Comparison of ENCODE assay signal across 18 cellular contexts in the genomic region with DNA sequence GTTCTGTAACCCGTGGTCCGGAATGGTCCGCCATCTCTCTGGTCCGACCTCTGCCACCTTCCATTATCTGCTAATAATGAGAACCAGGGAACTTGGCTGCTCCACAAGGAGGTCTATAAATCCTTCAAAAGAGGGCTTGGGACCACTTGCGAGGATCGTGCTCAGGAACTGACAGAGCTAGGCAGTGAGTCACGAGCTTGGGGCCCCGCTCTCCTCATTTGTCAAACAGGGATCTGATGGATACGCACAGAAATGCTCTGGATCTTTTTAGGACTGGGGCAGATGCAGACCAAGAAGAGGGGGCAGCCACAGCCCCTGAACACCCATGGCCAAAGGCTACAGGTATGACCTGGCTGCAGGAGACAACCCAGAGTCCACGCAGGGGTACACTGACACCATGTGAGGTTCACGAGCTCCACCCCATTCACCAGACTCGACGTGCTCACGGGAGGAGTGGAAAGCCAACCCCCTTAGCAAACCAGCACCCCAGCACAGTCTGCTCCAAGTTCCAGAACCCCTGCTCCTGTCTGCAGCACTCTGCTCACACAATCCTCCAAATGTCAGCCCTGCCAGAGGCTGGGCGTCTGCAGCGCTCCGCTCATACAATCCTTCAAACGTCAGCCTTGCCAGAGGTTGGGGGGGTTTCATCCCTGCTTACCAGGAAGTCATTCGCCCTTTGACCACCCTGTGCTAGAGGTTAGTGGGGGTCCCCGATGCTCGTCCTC. TPM values are rescaled to one million over a fixed set of nuclear protein-coding genes. Genes with fewer than 3 reads are reported as not detected.
DNase-seq lines count a peak whose midpoint lies in the region; ATAC-seq, FAIRE-seq and TF ChIP-seq lines count a peak whose summit lies in the region.
"Had no signal": no experiment of that assay in that cellular context is flagged by ENCODE, and none has a peak within 500 bp of the region (broad histone marks: within the 10 kb centered on the region; RNA-seq: fewer than 3 reads in every experiment).

No MANE protein-coding gene starts in this region.

- peaks cover 0 to 2% of the 10 kb centered on the region in 2 experiments; a peak in 1 of 5 replicates for H3K4me1 ChIP-seq in K562 (replicated peaks in 1 of 2; ENCODE audit: control insufficient read depth in 2 of 2, insufficient read depth in 2 of 2, low read length in 2 of 2)
- no peaks in the 10 kb centered on the region for H3K4me1 ChIP-seq in mucosa of descending colon (ENCODE audit: low read depth)
- H3K4me1 ChIP-seq in prostate gland (replicated peaks): no peaks in the 10 kb centered on the region
- H3K4me1 ChIP-seq: BE2C, SJCRH30 had no signal

- WGBS in K562 (ENCODE audit: insufficient coverage, low coverage, missing lambda C conversion rate): 90% methylated on average over 20 of the region's 21 CpGs
- 83% methylated on average over 21 of the region's 21 CpGs for WGBS in prostate gland

- TF ChIP-seq POLR2A in K562 (conservative IDR thresholded peaks at IDR 0.05): no peak
- no peak for TF ChIP-seq POLR2A in prostate gland (IDR thresholded peaks at IDR 0.05)

- H3K9me1 ChIP-seq in K562 (ENCODE audit: control insufficient read depth, insufficient read depth, low read length): no peaks in the 10 kb centered on the region

- H3K27ac ChIP-seq in K562 (ENCODE audit: extremely low read depth, low read depth, low read length) (no peak overlapping the region), prostate gland (no peak overlapping the region)
- H3K27ac ChIP-seq: SJCRH30 had no signal

- H2AFZ ChIP-seq in K562 (ENCODE audit: low read depth, low read length): no peak overlapping the region

- no peak for DNase-seq in activated naive CD4-positive, alpha-beta T cell treated with anti-CD3 and anti-CD28 coated beads, Interleukin-2, amount 50 U/mL, for 72 hours (ENCODE audit: low spot score in 2 of 2)
- DNase-seq in activated naive CD4-positive, alpha-beta T cell (lab: John Stamatoyannopoulos, UW): no peak
- no peak for DNase-seq in K562 (ENCODE audit: extremely low read depth in 1 of 4, low spot score in 3 of 4)
- DNase-seq in mucosa of descending colon: peak in 2 of 3 donors; percentile 12 to 25
- no peak for DNase-seq in stimulated activated effector memory CD8-positive, alpha-beta T cell treated with anti-CD3 and anti-CD28 coated beads, Interleukin-12 subunit alpha, Interleukin-12 subunit beta, amount 100 ng/mL, for 72 hours (ENCODE audit: low spot score in 2 of 2)
- DNase-seq in prostate gland (ENCODE audit: low spot score): no peak
- DNase-seq in GM13977 (ENCODE audit: low spot score): no peak
- no peak for DNase-seq in COLO668 (lab: John Stamatoyannopoulos, UW; ENCODE audit: unreplicated experiment)
- DNase-seq: 8988T; BE2C; CD8-positive, alpha-beta T cell; MV-4-11; NCI-H187 treated with DMSO at 0.1 percent for 48 hours; NCI-H446 treated with DMSO at 0.1 percent for 48 hours; NK-92 treated with Interleukin-12 subunit alpha and Interleukin-12 subunit beta, amount 100 ng/mL, for 24 hours; SJCRH30 had no signal

- H3K9me3 ChIP-seq in K562 (replicated peaks; ENCODE audit: control insufficient read depth, insufficient read depth, low read depth, low read length): no peaks in the 10 kb centered on the region
- H3K9me3 ChIP-seq in mucosa of descending colon: no peaks in the 10 kb centered on the region
- no peaks in the 10 kb centered on the region for H3K9me3 ChIP-seq in prostate gland
- H3K9me3 ChIP-seq: BE2C, SJCRH30 had no signal

- no peak overlapping the region for H3K4me2 ChIP-seq in K562 (ENCODE audit: insufficient read depth, low read length)

- no peaks in the 10 kb centered on the region for H3K79me2 ChIP-seq in K562 (ENCODE audit: control insufficient read depth, insufficient read depth, low read length)

- FAIRE-seq in K562 (lab: Jason Lieb, UNC): no peak
- FAIRE-seq: D721Med had no signal

- H4K20me1 ChIP-seq in K562 (replicated peaks; ENCODE audit: control insufficient read depth, insufficient read depth, low read length): no peaks in the 10 kb centered on the region

- POLR2A ChIA-PET in K562 (lab: Yijun Ruan, JAX): interaction anchor here (0.6 to 1.2 kb wide), 3 partner anchors 9 to 185 kb away, joined by 3 to 7 read pairs (median 3); no protein-coding TSS in a partner anchor

- H3K36me3 ChIP-seq in K562 (ENCODE audit: control insufficient read depth, insufficient read depth, low read length): peaks cover 86% of the 10 kb centered on the region; the same call in 2 of the 3 replicates
- peaks cover 36% of the 10 kb centered on the region for H3K36me3 ChIP-seq in mucosa of descending colon (ENCODE audit: low read depth)
- peaks cover 62 to 74% of the 10 kb centered on the region in 2 donors for H3K36me3 ChIP-seq in prostate gland

- H3K4me3 Mint-ChIP-seq in stimulated activated effector memory CD8-positive, alpha-beta T cell treated with anti-CD3 and anti-CD28 coated beads, Interleukin-12 subunit alpha, Interleukin-12 subunit beta, amount 100 ng/mL, for 72 hours: no peak overlapping the region
- H3K4me3 Mint-ChIP-seq: CD8-positive, alpha-beta T cell; IgD-negative memory B cell had no signal

- in situ Hi-C loops in K562 (cut with MboI): no loop called here
- in situ Hi-C loops in GM13977 (cut with MboI; ENCODE audit: low pct_unique_long_range_greater_than_20kb, low sequenced_read_pairs, unreplicated experiment): no loop called here

- H3K27me3 ChIP-seq in K562 (ENCODE audit: control insufficient read depth in 2 of 2, insufficient read depth in 2 of 2, low read length in 2 of 2): no peaks in the 10 kb centered on the region
- H3K27me3 ChIP-seq in prostate gland (replicated peaks; ENCODE audit: insufficient read depth): no peaks in the 10 kb centered on the region
- H3K27me3 ChIP-seq: BE2C, SJCRH30 had no signal

- CTCF ChIA-PET in K562 (lab: Yijun Ruan, JAX; ENCODE audit: low intra/inter-chr PET ratio): no interaction called here

- peak overlapping the region; percentile 7 to 22 for H3K27ac Mint-ChIP-seq in activated naive CD4-positive, alpha-beta T cell treated with anti-CD3 and anti-CD28 coated beads, Interleukin-2, amount 50 U/mL, for 72 hours
- H3K27ac Mint-ChIP-seq in stimulated activated effector memory CD8-positive, alpha-beta T cell treated with anti-CD3 and anti-CD28 coated beads, Interleukin-12 subunit alpha, Interleukin-12 subunit beta, amount 100 ng/mL, for 72 hours: peak overlapping the region; percentile 63
- H3K27ac Mint-ChIP-seq: CD8-positive, alpha-beta T cell; IgD-negative memory B cell had no signal

- TF ChIP-seq EP300 in K562 (IDR thresholded peaks at IDR 0.05; ENCODE audit: low read length): no peak

- H3K4me1 Mint-ChIP-seq in stimulated activated effector memory CD8-positive, alpha-beta T cell treated with anti-CD3 and anti-CD28 coated beads, Interleukin-12 subunit alpha, Interleukin-12 subunit beta, amount 100 ng/mL, for 72 hours: no peaks in the 10 kb centered on the region

- intact Hi-C loops in K562 (cut with micrococcal nuclease): no loop called here
- intact Hi-C loops in mucosa of descending colon (cut with DNase I, micrococcal nuclease): no loop called here
- intact Hi-C loops in prostate gland (cut with DNase I): no loop called here

- H3K9me3 Mint-ChIP-seq in activated naive CD4-positive, alpha-beta T cell treated with anti-CD3 and anti-CD28 coated beads, Interleukin-2, amount 50 U/mL, for 72 hours: no peaks in the 10 kb centered on the region
- no peaks in the 10 kb centered on the region for H3K9me3 Mint-ChIP-seq in stimulated activated effector memory CD8-positive, alpha-beta T cell treated with anti-CD3 and anti-CD28 coated beads, Interleukin-12 subunit alpha, Interleukin-12 subunit beta, amount 100 ng/mL, for 72 hours
- H3K9me3 Mint-ChIP-seq: CD8-positive, alpha-beta T cell; IgD-negative memory B cell had no signal

- TF ChIP-seq CTCF in K562 (IDR thresholded peaks at IDR 0.05 in 2 of 3, conservative IDR thresholded peaks at IDR 0.05 in 1 of 3; ENCODE audit: insufficient read depth in 2 of 3, low read depth in 1 of 3, low read length in 3 of 3) (no peak), mucosa of descending colon (IDR thresholded peaks at IDR 0.05) (no peak), prostate gland (IDR thresholded peaks at IDR 0.05) (no peak), GM13977 (IDR thresholded peaks at IDR 0.05; ENCODE audit: extremely low read depth, insufficient read depth, missing control alignments) (no peak)

- ATAC-seq in activated naive CD4-positive, alpha-beta T cell treated with anti-CD3 and anti-CD28 coated beads, Interleukin-2, amount 50 U/mL, for 72 hours: no peak
- no peak for ATAC-seq in K562
- ATAC-seq in mucosa of descending colon: no peak
- no peak for ATAC-seq in stimulated activated effector memory CD8-positive, alpha-beta T cell treated with anti-CD3 and anti-CD28 coated beads, Interleukin-12 subunit alpha, Interleukin-12 subunit beta, amount 100 ng/mL, for 72 hours
- ATAC-seq: CD8-positive, alpha-beta T cell had no signal

- H3K4me3 ChIP-seq in K562 (no peak overlapping the region), mucosa of descending colon (no peak overlapping the region), prostate gland (no peak overlapping the region)
- H3K4me3 ChIP-seq: SJCRH30 had no signal

- H3K36me3 Mint-ChIP-seq in activated naive CD4-positive, alpha-beta T cell treated with anti-CD3 and anti-CD28 coated beads, Interleukin-2, amount 50 U/mL, for 72 hours: peaks cover 26 to 34% of the 10 kb centered on the region in 2 donors
- H3K36me3 Mint-ChIP-seq in stimulated activated effector memory CD8-positive, alpha-beta T cell treated with anti-CD3 and anti-CD28 coated beads, Interleukin-12 subunit alpha, Interleukin-12 subunit beta, amount 100 ng/mL, for 72 hours: peaks cover 100% of the 10 kb centered on the region

- BruUV-seq in K562 (replicated peaks; lab: Mats Ljungman, UMichigan): no TSS peak

- no peak overlapping the region for H3K9ac ChIP-seq in K562 (ENCODE audit: insufficient read depth in 1 of 2, low read depth in 2 of 2, low read length in 2 of 2)

- no peak for TF ChIP-seq RAD21 in K562 (CRISPR knock-in tag; conservative IDR thresholded peaks at IDR 0.05 in 1 of 2, IDR thresholded peaks at IDR 0.05 in 1 of 2)

RNA-seq across cellular contexts. Expression of a gene that starts 45.8 kb away (rescaled TPM):
- total RNA-seq in activated naive CD4-positive, alpha-beta T cell treated with anti-CD3 and anti-CD28 coated beads, Interleukin-2, amount 50 U/mL, for 72 hours: 1 to 10 TPM in 1 of 2 donors, under 1 TPM in 1; 0.27 to 5.3 TPM
- total RNA-seq in K562 (2011; cell fraction: chromatin; rRNA removed; ENCODE audit: low replicate concordance): 12.7 and 25.7 TPM in 2 replicates
- total RNA-seq in K562 (2011; cell fraction: nucleolus; rRNA removed): 12.8 and 13.2 TPM in 2 replicates
- total RNA-seq in K562 (2011; cell fraction: nucleoplasm; rRNA removed): 13.3 and 13.8 TPM in 2 replicates
- total RNA-seq in K562 (2014; rRNA removed) (1.3 and 1.7 TPM in 2 replicates), K562 (2014; rRNA removed; fragmentation: Illumina TruSeq; extraction: Trizol) (0.67 and 0.91 TPM in 2 replicates), K562 (2015; rRNA removed; fragmentation: Illumina TruSeq; extraction: Trizol) (1.1 TPM in 2 replicates), K562 (2021) (4.1 and 5.1 TPM in 2 replicates), mucosa of descending colon (100 to 1,000 TPM in 1 of 3 donors, 10 to 100 TPM in 2; 33.9 to 106 (median 83.5) TPM), prostate gland (100 to 1,000 TPM; 140 to 187 TPM)
- polyA plus RNA-seq in K562 (2011; rRNA removed) (0.59 and 0.81 TPM in 2 replicates), K562 (2014; fragmentation: Illumina TruSeq; extraction: Trizol) (1.9 and 3.2 TPM in 2 replicates), K562 (2014; fragmentation: Nextera tagmentation; extraction: Ambion mirVana) (under 1 TPM; 0.28 to 0.46 TPM), K562 (2014; rRNA removed) (1.9 and 2.9 TPM in 2 replicates)
- polyA plus RNA-seq in K562 (2011; cell fraction: cytosol; rRNA removed): 1.0 and 2.4 TPM in 2 replicates
- 2.5 and 4.8 TPM in 2 replicates for polyA plus RNA-seq in K562 (2011; cell fraction: nucleus; rRNA removed)
- polyA plus RNA-seq in K562 (2012): 1.6 and 2.3 TPM in 2 replicates
- polyA minus RNA-seq in K562 (2011; rRNA and poly(A)+ RNA removed): 0.75 and 1.7 TPM in 2 replicates
- 3.9 and 4.2 TPM in 2 replicates for polyA minus RNA-seq in K562 (2011; cell fraction: cytosol; rRNA and poly(A)+ RNA removed)
- 2.3 and 3.2 TPM in 2 replicates for polyA minus RNA-seq in K562 (2011; cell fraction: nucleus; rRNA and poly(A)+ RNA removed)
- polyA plus RNA-seq: IgD-negative memory B cell had no signal

Comparison
In these comparisons a context has a peak if more than half of its experiments do, and no peak if none do; other contexts are left out.
1. DNase-seq: peak in mucosa of descending colon (2 of 3); none in activated naive CD4-positive, alpha-beta T cell treated with anti-CD3 and anti-CD28 coated beads, Interleukin-2, amount 50 U/mL, for 72 hours (0 of 2), activated naive CD4-positive, alpha-beta T cell (0 of 4), K562 (0 of 4), stimulated activated effector memory CD8-positive, alpha-beta T cell treated with anti-CD3 and anti-CD28 coated beads, Interleukin-12 subunit alpha, Interleukin-12 subunit beta, amount 100 ng/mL, for 72 hours (0 of 2), prostate gland (single experiment), GM13977 (single experiment) and COLO668 (single experiment).